In the genomic region with DNA sequence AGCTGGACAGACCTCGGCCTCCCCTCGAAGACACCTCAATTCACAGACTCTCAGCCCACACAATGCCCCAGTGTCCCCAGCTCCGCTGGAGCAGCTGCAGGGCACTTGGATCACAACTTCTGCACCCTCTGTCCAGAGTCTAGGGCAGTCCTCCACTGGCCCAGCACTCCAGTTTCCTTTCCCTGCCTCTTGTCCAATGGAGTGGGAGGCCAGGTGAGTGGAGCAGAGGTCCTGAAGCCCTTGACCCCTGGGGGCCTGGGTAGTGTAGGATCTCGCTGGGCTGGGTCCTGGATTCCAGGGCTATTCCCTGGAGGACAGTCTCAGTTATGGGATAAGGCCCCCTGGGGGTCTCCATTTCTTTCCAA, we compare ENCODE assay signal across 21 cellular contexts. TPM values are rescaled to one million over a fixed set of nuclear protein-coding genes. Genes with fewer than 3 reads are reported as not detected.
"Had no signal": no experiment of that assay in that cellular context is flagged by ENCODE, and none has a peak within 500 bp of the region (broad histone marks: within the 10 kb centered on the region; RNA-seq: fewer than 3 reads in every experiment).

No MANE protein-coding gene starts in this region.

- H3K4me2 ChIP-seq: neural progenitor cell had no signal

- H3K4me1 Mint-ChIP-seq: activated T-helper 17 cell treated with anti-CD3 and anti-CD28 coated beads, Interleukin-2, amount 50 U/mL, for 72 hours; T-cell had no signal

- H3K9me3 Mint-ChIP-seq: activated CD4-positive, alpha-beta T cell treated with anti-CD3 and anti-CD28 coated beads, Interleukin-2, amount 10 ng/mL, durations not matched to agents 7 days and 5 days; activated CD8-positive, alpha-beta T cell treated with anti-CD3 and anti-CD28 coated beads for 36 hours; activated naive CD8-positive, alpha-beta T cell treated with anti-CD3 and anti-CD28 coated beads, Interleukin-2, amount 10 ng/mL, durations not matched to agents 7 days and 5 days; activated T-helper 17 cell treated with anti-CD3 and anti-CD28 coated beads, Interleukin-2, amount 50 U/mL, for 72 hours; effector memory CD8-positive, alpha-beta T cell; naive B cell; neural progenitor cell; stimulated activated naive CD8-positive, alpha-beta T cell treated with anti-CD3 and anti-CD28 coated beads, Interleukin-15, Interleukin-2, amounts not matched to agents 100 ng/mL and 50 ng/mL, for 24 hours; T-cell; T-helper 2 cell treated with Interferon-gamma antibody and Interleukin-4, amounts not matched to agents 5 μg/mL and 100 μg/mL, for 36 hours had no signal

- H3K4me3 ChIP-seq: lower lobe of right lung, mucosa of descending colon, neural progenitor cell, prostate gland, tibial artery, vagina had no signal

- H3K9ac ChIP-seq: neural progenitor cell had no signal

- H3K4me3 Mint-ChIP-seq: activated CD4-positive, alpha-beta T cell treated with anti-CD3 and anti-CD28 coated beads, Interleukin-2, amount 10 ng/mL, durations not matched to agents 7 days and 5 days; activated CD8-positive, alpha-beta memory T cell treated with anti-CD3 and anti-CD28 coated beads, Interleukin-2, amount 10 ng/mL, durations not matched to agents 7 days and 5 days; activated CD8-positive, alpha-beta T cell treated with anti-CD3 and anti-CD28 coated beads for 36 hours; activated naive CD8-positive, alpha-beta T cell treated with anti-CD3 and anti-CD28 coated beads, Interleukin-2, amount 10 ng/mL, durations not matched to agents 7 days and 5 days; activated T-helper 17 cell treated with anti-CD3 and anti-CD28 coated beads, Interleukin-2, amount 50 U/mL, for 72 hours; effector memory CD8-positive, alpha-beta T cell; neural progenitor cell; stimulated activated naive CD8-positive, alpha-beta T cell treated with anti-CD3 and anti-CD28 coated beads, Interleukin-15, Interleukin-2, amounts not matched to agents 100 ng/mL and 50 ng/mL, for 24 hours; T-cell; T-helper 2 cell treated with Interferon-gamma antibody and Interleukin-4, amounts not matched to agents 5 μg/mL and 100 μg/mL, for 36 hours had no signal

- H3K4me1 ChIP-seq: lower lobe of right lung, prostate gland, tibial artery, vagina had no signal

- H3K9me3 ChIP-seq: lower lobe of right lung, mucosa of descending colon, prostate gland, tibial artery, vagina had no signal

- H3K27ac ChIP-seq: brain microvascular endothelial cell, lower lobe of right lung, neural progenitor cell, prostate gland, tibial artery, vagina, VCaP had no signal

- H2AFZ ChIP-seq: neural progenitor cell had no signal

- H3K27me3 ChIP-seq: brain microvascular endothelial cell, neural progenitor cell, tibial artery, vagina had no signal

- H3K27me3 Mint-ChIP-seq: activated CD4-positive, alpha-beta T cell treated with anti-CD3 and anti-CD28 coated beads, Interleukin-2, amount 10 ng/mL, durations not matched to agents 7 days and 5 days; activated CD8-positive, alpha-beta memory T cell treated with anti-CD3 and anti-CD28 coated beads, Interleukin-2, amount 10 ng/mL, durations not matched to agents 7 days and 5 days; activated CD8-positive, alpha-beta T cell treated with anti-CD3 and anti-CD28 coated beads for 36 hours; activated naive CD8-positive, alpha-beta T cell treated with anti-CD3 and anti-CD28 coated beads, Interleukin-2, amount 10 ng/mL, durations not matched to agents 7 days and 5 days; activated T-helper 17 cell treated with anti-CD3 and anti-CD28 coated beads, Interleukin-2, amount 50 U/mL, for 72 hours; effector memory CD8-positive, alpha-beta T cell; naive B cell; stimulated activated naive CD8-positive, alpha-beta T cell treated with anti-CD3 and anti-CD28 coated beads, Interleukin-15, Interleukin-2, amounts not matched to agents 100 ng/mL and 50 ng/mL, for 24 hours; T-cell had no signal

- H3K27ac Mint-ChIP-seq: activated CD8-positive, alpha-beta memory T cell treated with anti-CD3 and anti-CD28 coated beads, Interleukin-2, amount 10 ng/mL, durations not matched to agents 7 days and 5 days; activated CD8-positive, alpha-beta T cell treated with anti-CD3 and anti-CD28 coated beads for 36 hours; activated naive CD8-positive, alpha-beta T cell treated with anti-CD3 and anti-CD28 coated beads, Interleukin-2, amount 10 ng/mL, durations not matched to agents 7 days and 5 days; activated T-helper 17 cell treated with anti-CD3 and anti-CD28 coated beads, Interleukin-2, amount 50 U/mL, for 72 hours; effector memory CD8-positive, alpha-beta T cell; neural progenitor cell; stimulated activated naive CD8-positive, alpha-beta T cell treated with anti-CD3 and anti-CD28 coated beads, Interleukin-15, Interleukin-2, amounts not matched to agents 100 ng/mL and 50 ng/mL, for 24 hours; T-cell; T-helper 2 cell treated with Interferon-gamma antibody and Interleukin-4, amounts not matched to agents 5 μg/mL and 100 μg/mL, for 36 hours had no signal

- H3K36me3 ChIP-seq: neural progenitor cell had no signal

RNA-seq across cellular contexts. Expression of gene SFRP5, which starts 11.8 kb away (rescaled TPM):
- total RNA-seq: activated CD4-positive, alpha-beta T cell treated with anti-CD3 and anti-CD28 coated beads, Interleukin-2, amount 10 ng/mL, durations not matched to agents 7 days and 5 days; activated CD8-positive, alpha-beta memory T cell treated with anti-CD3 and anti-CD28 coated beads, Interleukin-2, amount 10 ng/mL, durations not matched to agents 7 days and 5 days; activated T-helper 17 cell treated with anti-CD3 and anti-CD28 coated beads, Interleukin-2, amount 50 U/mL, for 72 hours; dermis microvascular lymphatic vessel endothelial cell; endothelial cell of umbilical vein; esophagus mucosa had no signal
- polyA plus RNA-seq: endothelial cell of umbilical vein had no signal
